ENCODE assay signal across 8 cellular contexts in genomic region chr17:17780941-17781590, GRCh38. TPM values are rescaled to one million over a fixed set of nuclear protein-coding genes. Genes with fewer than 3 reads are reported as not detected.
A peak's percentile ranks its signal among the peaks of the same experiment; 100 is the strongest.
DNase-seq lines count a peak whose midpoint lies in the region; ATAC-seq and TF ChIP-seq lines count a peak whose summit lies in the region.

No MANE protein-coding gene starts in this region.

- intact Hi-C loops in heart left ventricle (cut with DNase I) (loop anchor here in 5 of 10 donors (5.0 to 10.0 kb wide), 5 partner anchors 46 to 99 kb away; partner anchors contain the start of gene RAI1 (in 3 of the 5)), left ventricle myocardium superior (cut with micrococcal nuclease) (loop anchor here (10.0 kb wide), 1 partner anchor 86 kb away; no protein-coding TSS in a partner anchor)

- H3K4me3 Mint-ChIP-seq in WTC11 = peak overlapping the region; percentile 78

- H3K9ac ChIP-seq in iPS-18a (ENCODE audit: low read length) = peak overlapping the region; percentile 10

- peaks cover 7 to 85% (median 66%) of the 10 kb centered on the region in 12 donors for H3K4me1 ChIP-seq in heart left ventricle
- peaks cover 38% of the 10 kb centered on the region for H3K4me1 ChIP-seq in iPS-18a (ENCODE audit: control insufficient read depth, low read depth, low read length)

- H3K27ac Mint-ChIP-seq in WTC11 = peak overlapping the region; percentile 89

- peak in 2 of 12 donors; percentile 18 to 22 for TF ChIP-seq CTCF in heart left ventricle (IDR thresholded peaks at IDR 0.05)
- TF ChIP-seq CTCF in WTC11 (IDR thresholded peaks at IDR 0.05) = no peak

- WGBS in heart left ventricle, 4 donors = 34 to 50% (median 41%) methylated on average over 8 to 10 of the region's 10 CpGs

- ATAC-seq in heart left ventricle (peak in 2 of 4 donors; percentile 1), left ventricle myocardium superior (no peak), WTC11 (peak; percentile 67)

- CTCF ChIA-PET in WTC11 (lab: Charles Lee) = interaction anchor here (0.6 to 3.3 kb wide), 32 partner anchors 10 to 284 kb away, joined by 3 to 38 read pairs (median 3); no protein-coding TSS in a partner anchor

- POLR2A ChIA-PET in WTC11 (lab: Charles Lee) = interaction anchor here (0.9 to 2.5 kb wide), 4 partner anchors 35 to 234 kb away, joined by 3 to 11 read pairs (median 4); partner anchors contain the start of gene SREBF1

- no peak for TF ChIP-seq POLR2A in heart left ventricle (IDR thresholded peaks at IDR 0.05)

- H3K27ac ChIP-seq in heart left ventricle (peak overlapping the region; percentile 80 to 98 (median 92)), iPS-18a (ENCODE audit: low read length) (no peak overlapping the region), substantia nigra (ENCODE audit: low read depth, low read length, poor library complexity, severe bottlenecking) (peak overlapping the region; percentile 95)

- H3K9me3 ChIP-seq in heart left ventricle (no peaks in the 10 kb centered on the region), iPS-18a (ENCODE audit: control insufficient read depth, low read depth, low read length) (no peaks in the 10 kb centered on the region)

- no peaks in the 10 kb centered on the region for H3K36me3 Mint-ChIP-seq in WTC11

- peaks cover 20% of the 10 kb centered on the region for H3K27me3 Mint-ChIP-seq in WTC11 (ENCODE audit: low read depth)

- peaks cover 0 to 3% (median 0%) of the 10 kb centered on the region in 9 donors for H3K36me3 ChIP-seq in heart left ventricle
- H3K36me3 ChIP-seq in iPS-18a (ENCODE audit: control insufficient read depth, low read depth, low read length) = no peaks in the 10 kb centered on the region

- H3K4me3 ChIP-seq in heart left ventricle (peak overlapping the region in 9 of 12 donors; percentile 47 to 73 (median 63)), iPS-18a (ENCODE audit: low read length) (peak overlapping the region; percentile 68)

- DNase-seq in heart left ventricle (no peak), left ventricle myocardium superior (no peak), WTC11 (ENCODE audit: low spot score) (peak; percentile 71), substantia nigra (lab: John Stamatoyannopoulos, UW) (peak in 14 of 49 donors; percentile 24 to 71 (median 45)), AML-193 (lab: John Stamatoyannopoulos, UW) (no peak), GDM1 (lab: John Stamatoyannopoulos, UW) (no peak), DMS114 treated with DMSO at 0.1 percent for 48 hours (lab: John Stamatoyannopoulos, UW; ENCODE audit: unreplicated experiment) (no peak)

- H3K9me3 Mint-ChIP-seq in WTC11 = no peaks in the 10 kb centered on the region

- peaks cover 44% of the 10 kb centered on the region for H3K4me1 Mint-ChIP-seq in WTC11

- H3K27me3 ChIP-seq in heart left ventricle (peaks cover 0 to 15% (median 0%) of the 10 kb centered on the region in 9 donors), iPS-18a (ENCODE audit: control insufficient read depth, insufficient read depth, low read length) (peaks cover 25% of the 10 kb centered on the region)

TF ChIP-seq in WTC11, 78 proteins besides CTCF, POLR2A, EP300 and RAD21 (continues in another document):
- TF ChIP-seq ZNF425 (CRISPR knock-in tag; conservative IDR thresholded peaks at IDR 0.05) (no peak), E2F5 (CRISPR knock-in tag; IDR thresholded peaks at IDR 0.05) (0 out of 2 replicates have a peak, but pooled peaks have one; percentile 29), ZNF416 (CRISPR knock-in tag; IDR thresholded peaks at IDR 0.05) (no peak), ZNF281 (CRISPR knock-in tag; IDR thresholded peaks at IDR 0.05) (no peak), FOXP1 (CRISPR knock-in tag; IDR thresholded peaks at IDR 0.05; ENCODE audit: borderline replicate concordance) (0 out of 2 replicates have a peak, but pooled peaks have one; percentile 25), AFF4 (CRISPR knock-in tag; IDR thresholded peaks at IDR 0.05; ENCODE audit: borderline replicate concordance) (no peak), ATF1 (CRISPR knock-in tag; IDR thresholded peaks at IDR 0.05) (no peak), HMGXB4 (CRISPR knock-in tag; IDR thresholded peaks at IDR 0.05) (no peak)

RNA-seq across cellular contexts. Expression of gene SREBF1, which starts 55.7 kb away (rescaled TPM):
- total RNA-seq in heart left ventricle (10 to 100 TPM; 12.8 to 55.2 (median 17.8) TPM), left ventricle myocardium superior (15.2 TPM), WTC11 (2021) (72.3 to 93.7 TPM (median 76.7 TPM) in 3 replicates)
- polyA plus RNA-seq in heart left ventricle = 10 to 100 TPM; 22.1 to 41.0 TPM
